ENCODE assay signal across 9 cellular contexts in the genomic region with DNA sequence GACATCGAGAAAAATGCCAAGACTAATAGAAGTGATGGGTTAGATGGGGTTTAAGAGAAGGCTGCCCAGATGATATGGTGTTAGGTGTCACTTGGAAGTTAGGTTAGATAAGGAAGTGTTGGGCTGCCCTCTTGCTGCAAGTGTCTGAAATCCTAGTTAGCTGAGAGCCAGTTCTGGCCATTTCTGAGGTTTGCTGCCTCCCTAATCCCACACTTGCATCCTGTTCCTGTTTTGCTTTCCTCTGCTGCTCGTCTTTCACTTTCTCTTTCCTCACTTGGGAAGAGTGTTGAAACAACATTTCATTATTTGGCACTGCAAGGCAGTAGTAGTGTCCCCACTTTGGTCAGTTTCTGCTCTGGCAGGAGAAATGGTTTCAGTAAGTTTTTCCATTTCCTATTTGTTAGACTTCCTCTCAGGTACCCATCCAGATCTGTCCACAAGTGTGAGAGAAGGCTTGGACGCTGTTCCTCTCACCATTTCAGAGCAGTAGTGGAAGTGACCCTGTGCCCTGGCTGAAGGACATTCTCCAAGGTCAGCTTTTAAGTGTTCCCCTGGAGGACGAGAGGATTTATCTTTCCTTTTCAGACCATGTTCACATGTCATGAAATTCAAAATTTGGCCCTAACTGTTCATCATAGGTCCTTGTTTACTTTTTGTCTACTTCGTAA.
DNase-seq lines count a peak whose midpoint lies in the region; ATAC-seq and TF ChIP-seq lines count a peak whose summit lies in the region.
"Had no signal": no experiment of that assay in that cellular context is flagged by ENCODE, and none has a peak within 500 bp of the region (broad histone marks: within the 10 kb centered on the region; RNA-seq: fewer than 3 reads in every experiment).

No MANE protein-coding gene starts in this region.

- H3K27ac Mint-ChIP-seq in activated T-helper 2 cell treated with anti-CD3 and anti-CD28 coated beads, Interferon-gamma antibody, Interleukin-2, Interleukin-4, amounts not matched to agents 10 μg/mL and 5 μg/mL and 100 μg/mL, durations not matched to agents 14 hours and 24 hours and 36 hours: no peak overlapping the region

- H3K4me1 Mint-ChIP-seq in activated T-helper 2 cell treated with anti-CD3 and anti-CD28 coated beads, Interferon-gamma antibody, Interleukin-2, Interleukin-4, amounts not matched to agents 10 μg/mL and 5 μg/mL and 100 μg/mL, durations not matched to agents 14 hours and 24 hours and 36 hours (ENCODE audit: low read depth): no peaks in the 10 kb centered on the region

- peak overlapping the region; percentile 31 to 36 for H3K4me3 ChIP-seq in gastroesophageal sphincter

- 29 to 35% methylated on average over 5 of the region's 5 CpGs for WGBS in gastroesophageal sphincter (ENCODE audit: low coverage in 1 of 2), 2 donors

- H3K9me3 ChIP-seq in gastroesophageal sphincter: no peaks in the 10 kb centered on the region

- ATAC-seq in gastroesophageal sphincter (peak; percentile 95), GM18517 (IDR thresholded peaks at IDR 0.05; ENCODE audit: unreplicated experiment) (no peak)

- no peaks in the 10 kb centered on the region for H3K9me3 Mint-ChIP-seq in activated T-helper 2 cell treated with anti-CD3 and anti-CD28 coated beads, Interferon-gamma antibody, Interleukin-2, Interleukin-4, amounts not matched to agents 10 μg/mL and 5 μg/mL and 100 μg/mL, durations not matched to agents 14 hours and 24 hours and 36 hours

- no peak for TF ChIP-seq EP300 in gastroesophageal sphincter (IDR thresholded peaks at IDR 0.05)

- TF ChIP-seq POLR2A in gastroesophageal sphincter (IDR thresholded peaks at IDR 0.05): no peak

- H3K36me3 ChIP-seq in gastroesophageal sphincter: no peaks in the 10 kb centered on the region

- DNase-seq in ELR (ENCODE audit: low read depth) (peak; percentile 9), SK-MEL-5 (ENCODE audit: low read depth, low spot score) (peak; percentile 44), renal cortical epithelial cell (ENCODE audit: low read depth) (peak; percentile 73), GM19238 (ENCODE audit: insufficient read length, low spot score) (no peak)
- DNase-seq in activated CD8-positive, alpha-beta memory T cell treated with anti-CD3 and anti-CD28 coated beads for 24 hours: no peak
- no peak for DNase-seq in activated T-helper 2 cell treated with anti-CD3 and anti-CD28 coated beads, Interferon-gamma antibody, Interleukin-2, Interleukin-4, amounts not matched to agents 10 μg/mL and 5 μg/mL and 100 μg/mL, durations not matched to agents 14 hours and 24 hours and 36 hours (ENCODE audit: low spot score)
- DNase-seq: stimulated activated CD4-positive, alpha-beta T cell treated with anti-CD3 and anti-CD28 coated beads, Interleukin-2, amount 100 ng/mL, for 24 hours had no signal

- in situ Hi-C loops in SK-MEL-5 (cut with HindIII; ENCODE audit: low pct_unique_long_range_greater_than_20kb, low sequenced_read_pairs): no loop called here

- intact Hi-C loops in activated T-helper 2 cell treated with anti-CD3 and anti-CD28 coated beads, Interferon-gamma antibody, Interleukin-2, Interleukin-4, amounts not matched to agents 10 μg/mL and 5 μg/mL and 100 μg/mL, durations not matched to agents 14 hours and 24 hours and 36 hours (cut with micrococcal nuclease): no loop called here

- no peaks in the 10 kb centered on the region for H3K36me3 Mint-ChIP-seq in activated T-helper 2 cell treated with anti-CD3 and anti-CD28 coated beads, Interferon-gamma antibody, Interleukin-2, Interleukin-4, amounts not matched to agents 10 μg/mL and 5 μg/mL and 100 μg/mL, durations not matched to agents 14 hours and 24 hours and 36 hours (ENCODE audit: low read depth)

- H3K27me3 ChIP-seq in gastroesophageal sphincter: no peaks in the 10 kb centered on the region

- peak overlapping the region; percentile 66 to 82 (median 70) for H3K27ac ChIP-seq in gastroesophageal sphincter

- peak in 3 of 4 experiments; percentile 51 to 62 (median 59) for TF ChIP-seq CTCF in gastroesophageal sphincter (IDR thresholded peaks at IDR 0.05)

- no peak overlapping the region for H3K4me3 Mint-ChIP-seq in activated T-helper 2 cell treated with anti-CD3 and anti-CD28 coated beads, Interferon-gamma antibody, Interleukin-2, Interleukin-4, amounts not matched to agents 10 μg/mL and 5 μg/mL and 100 μg/mL, durations not matched to agents 14 hours and 24 hours and 36 hours (ENCODE audit: low read depth)

- no peaks in the 10 kb centered on the region for H3K27me3 Mint-ChIP-seq in activated T-helper 2 cell treated with anti-CD3 and anti-CD28 coated beads, Interferon-gamma antibody, Interleukin-2, Interleukin-4, amounts not matched to agents 10 μg/mL and 5 μg/mL and 100 μg/mL, durations not matched to agents 14 hours and 24 hours and 36 hours (ENCODE audit: low read depth)

- H3K4me1 ChIP-seq in gastroesophageal sphincter: peaks cover 4 to 25% (median 5%) of the 10 kb centered on the region in 3 donors

Comparison
In these comparisons a context has a peak if more than half of its experiments do, and no peak if none do; other contexts are left out.
1. DNase-seq: peak in ELR (single experiment), SK-MEL-5 (single experiment) and renal cortical epithelial cell (single experiment); none in GM19238 (single experiment), activated CD8-positive, alpha-beta memory T cell treated with anti-CD3 and anti-CD28 coated beads for 24 hours (single experiment) and activated T-helper 2 cell treated with anti-CD3 and anti-CD28 coated beads, Interferon-gamma antibody, Interleukin-2, Interleukin-4, amounts not matched to agents 10 μg/mL and 5 μg/mL and 100 μg/mL, durations not matched to agents 14 hours and 24 hours and 36 hours (single experiment).